19 cellular contexts compared by ENCODE assay signal in genomic region chr15:57566840-57567239, GRCh38. TPM values are rescaled to one million over a fixed set of nuclear protein-coding genes. Genes with fewer than 3 reads are reported as not detected.
A peak's percentile ranks its signal among the peaks of the same experiment; 100 is the strongest.
DNase-seq lines count a peak whose midpoint lies in the region; ATAC-seq, FAIRE-seq and TF ChIP-seq lines count a peak whose summit lies in the region.
"Had no signal": no experiment of that assay in that cellular context is flagged by ENCODE, and none has a peak within 500 bp of the region (broad histone marks: within the 10 kb centered on the region; RNA-seq: fewer than 3 reads in every experiment).

No MANE protein-coding gene starts in this region.

- no peak overlapping the region for H3K4me3 Mint-ChIP-seq in chondrocyte (ENCODE audit: unreplicated experiment)
- H3K4me3 Mint-ChIP-seq: activated CD4-positive, alpha-beta memory T cell treated with anti-CD3 and anti-CD28 coated beads for 36 hours; stimulated activated naive CD8-positive, alpha-beta T cell treated with anti-CD3 and anti-CD28 coated beads, Interleukin-15, Interleukin-2, amounts not matched to agents 100 ng/mL and 50 ng/mL, for 24 hours had no signal

- H3K4me3 ChIP-seq in RWPE2 (ENCODE audit: severe bottlenecking): no peak overlapping the region
- no peak overlapping the region for H3K4me3 ChIP-seq in heart left ventricle
- no peak overlapping the region for H3K4me3 ChIP-seq in pancreas
- H3K4me3 ChIP-seq in gastrocnemius medialis: no peak overlapping the region

- 29 to 35% (median 33%) methylated on average over 4 of the region's 4 CpGs for WGBS in heart left ventricle, 4 donors
- 18 to 26% methylated on average over 4 of the region's 4 CpGs for WGBS in pancreas, 2 donors

- H3K27me3 ChIP-seq in RWPE2 (ENCODE audit: insufficient read depth, poor library complexity, severe bottlenecking) (no peaks in the 10 kb centered on the region), heart left ventricle (no peaks in the 10 kb centered on the region), pancreas (no peaks in the 10 kb centered on the region), gastrocnemius medialis (no peaks in the 10 kb centered on the region)

- H3K9me3 ChIP-seq in RWPE2 (ENCODE audit: severe bottlenecking) (no peaks in the 10 kb centered on the region), heart left ventricle (no peaks in the 10 kb centered on the region), pancreas (no peaks in the 10 kb centered on the region), gastrocnemius medialis (no peaks in the 10 kb centered on the region)
- H3K9me3 ChIP-seq: SK-N-SH had no signal

- intact Hi-C loops in heart left ventricle (cut with DNase I) (loop anchor here in 5 of 10 donors (10.0 kb wide), 5 partner anchors 48 to 618 kb away; partner anchors contain the start of gene POLR2M (in 1 of the 5)), pancreas (cut with DNase I) (no loop called here), gastrocnemius medialis (cut with DNase I; ENCODE audit: low total_unique reads) (no loop called here)

- H3K27ac ChIP-seq in RWPE2 (ENCODE audit: poor library complexity, severe bottlenecking) (peak overlapping the region; percentile 21), heart left ventricle (peak overlapping the region in 10 of 12 donors; percentile 9 to 88 (median 66)), pancreas (peak overlapping the region in 1 of 4 donors; percentile 26), gastrocnemius medialis (no peak overlapping the region)

- peaks cover 1% of the 10 kb centered on the region for H3K27me3 Mint-ChIP-seq in chondrocyte (ENCODE audit: low read depth)
- H3K27me3 Mint-ChIP-seq: activated CD4-positive, alpha-beta memory T cell treated with anti-CD3 and anti-CD28 coated beads for 36 hours had no signal

- peaks cover 7% of the 10 kb centered on the region for H3K4me1 Mint-ChIP-seq in chondrocyte (ENCODE audit: low read depth)

- peaks cover 37% of the 10 kb centered on the region for H3K4me1 ChIP-seq in RWPE2 (ENCODE audit: insufficient read depth, poor library complexity, severe bottlenecking)
- H3K4me1 ChIP-seq in heart left ventricle: peaks cover 0 to 31% (median 13%) of the 10 kb centered on the region in 12 donors
- H3K4me1 ChIP-seq in pancreas: no peaks in the 10 kb centered on the region
- H3K4me1 ChIP-seq in gastrocnemius medialis: no peaks in the 10 kb centered on the region

- in situ Hi-C loops in gastrocnemius medialis (cut with MboI; ENCODE audit: low sequenced_read_pairs in 4 of 4): loop anchor here in 3 of 4 donors (25.0 kb wide), 3 partner anchors 95 to 495 kb away; partner anchors contain the start of gene ALDH1A2 (in 1 of the 3)

- H3K36me3 ChIP-seq in RWPE2 (ENCODE audit: low read depth) (no peaks in the 10 kb centered on the region), heart left ventricle (no peaks in the 10 kb centered on the region), pancreas (no peaks in the 10 kb centered on the region), gastrocnemius medialis (no peaks in the 10 kb centered on the region)

- DNase-seq in GM04504 (ENCODE audit: low read depth) (peak; percentile 22), RWPE2 (ENCODE audit: low spot score) (peak; percentile 21), heart left ventricle (peak in 3 of 5 donors; percentile 63 to 69 (median 64)), pancreas (peak in 2 of 6 donors; percentile 34 to 41), gastrocnemius medialis (no peak), NCI-H446 (lab: John Stamatoyannopoulos, UW) (no peak), chondrocyte (ENCODE audit: low spot score) (no peak)
- DNase-seq: activated CD4-positive, alpha-beta memory T cell treated with anti-CD3 and anti-CD28 coated beads for 36 hours; activated T-cell treated with anti-CD3 and anti-CD28 coated beads, Interleukin-2, amount 50 U/mL, for 48 hours; caudate nucleus; KG1; NCI-H1436; SK-N-SH had no signal

- H3K27ac Mint-ChIP-seq in chondrocyte (ENCODE audit: unreplicated experiment): no peak overlapping the region
- H3K27ac Mint-ChIP-seq: activated CD4-positive, alpha-beta memory T cell treated with anti-CD3 and anti-CD28 coated beads for 36 hours; stimulated activated naive CD8-positive, alpha-beta T cell treated with anti-CD3 and anti-CD28 coated beads, Interleukin-15, Interleukin-2, amounts not matched to agents 100 ng/mL and 50 ng/mL, for 24 hours had no signal

- TF ChIP-seq POLR2A in heart left ventricle (IDR thresholded peaks at IDR 0.05): no peak
- no peak for TF ChIP-seq POLR2A in gastrocnemius medialis (IDR thresholded peaks at IDR 0.05)

- FAIRE-seq in pancreas (lab: Jason Lieb, UNC): peak; percentile 37
- FAIRE-seq: endometrium, GM18507, islet of Langerhans, TTC549 had no signal

- TF ChIP-seq CTCF in RWPE2 (IDR thresholded peaks at IDR 0.05; ENCODE audit: poor library complexity, severe bottlenecking) (no peak), heart left ventricle (IDR thresholded peaks at IDR 0.05) (no peak), pancreas (IDR thresholded peaks at IDR 0.05) (no peak), gastrocnemius medialis (IDR thresholded peaks at IDR 0.05 in 4 of 5, conservative IDR thresholded peaks at IDR 0.05 in 1 of 5) (no peak), chondrocyte (IDR thresholded peaks at IDR 0.05) (no peak)

- no peaks in the 10 kb centered on the region for H3K9me3 Mint-ChIP-seq in chondrocyte (ENCODE audit: low read depth)
- H3K9me3 Mint-ChIP-seq: activated CD4-positive, alpha-beta memory T cell treated with anti-CD3 and anti-CD28 coated beads for 36 hours; stimulated activated naive CD8-positive, alpha-beta T cell treated with anti-CD3 and anti-CD28 coated beads, Interleukin-15, Interleukin-2, amounts not matched to agents 100 ng/mL and 50 ng/mL, for 24 hours had no signal

- ATAC-seq in RWPE2 (ENCODE audit: low read depth) (0 out of 3 replicates have a peak, but pooled peaks have one; percentile 1), heart left ventricle (peak in 3 of 4 donors; percentile 58 to 78 (median 64)), pancreas (peak; percentile 44 to 68 (median 56)), gastrocnemius medialis (no peak), GM19035 (IDR thresholded peaks at IDR 0.05; ENCODE audit: unreplicated experiment) (no peak)

- H3K36me3 Mint-ChIP-seq in chondrocyte (ENCODE audit: low read depth): no peaks in the 10 kb centered on the region
- H3K36me3 Mint-ChIP-seq: activated CD4-positive, alpha-beta memory T cell treated with anti-CD3 and anti-CD28 coated beads for 36 hours had no signal

RNA-seq across cellular contexts. Expression of gene MYZAP, which starts 24.9 kb away (rescaled TPM):
- total RNA-seq in heart left ventricle: 1,000 to 10,000 TPM in 2 of 9 donors, 100 to 1,000 TPM in 7; 359 to 1,065 (median 670) TPM
- polyA plus RNA-seq in heart left ventricle: 100 to 1,000 TPM; 280 to 506 TPM
- total RNA-seq in pancreas: 10 to 100 TPM in 3 of 6 donors, 1 to 10 TPM in 3; 6.7 to 13.4 (median 9.7) TPM
- 10 to 100 TPM in 1 of 2 donors, 1 to 10 TPM in 1; 5.4 to 10.0 TPM for polyA plus RNA-seq in pancreas
- 1 to 10 TPM; 1.3 to 9.4 (median 1.4) TPM for total RNA-seq in gastrocnemius medialis
- 0.17 to 1.9 TPM in 2 of 3 replicates, not detected in the other for total RNA-seq in chondrocyte

Comparison
In these comparisons a context has a peak if more than half of its experiments do, and no peak if none do; other contexts are left out.
1. DNase-seq: peak in GM04504 (single experiment), RWPE2 (single experiment) and heart left ventricle (3 of 5); none in gastrocnemius medialis (0 of 2), NCI-H446 (0 of 2) and chondrocyte (single experiment).
2. ATAC-seq: peak in RWPE2 (single experiment), heart left ventricle (3 of 4) and pancreas (4 of 4); none in gastrocnemius medialis (0 of 2) and GM19035 (single experiment).
3. H3K27ac ChIP-seq: peak in RWPE2 (single experiment) and heart left ventricle (10 of 12); none in gastrocnemius medialis (0 of 4).
4. RNA of gene MYZAP, which starts 24.9 kb away (total RNA-seq): 359 to 1,065 TPM in heart left ventricle; 6.7 to 13.4 TPM in pancreas, 1.3 to 9.4 TPM in gastrocnemius medialis and 0.17 to 1.9 TPM in chondrocyte; every median in the first group is over 10 times any median in the second.